8 cellular contexts compared by ENCODE assay signal in the genomic region with DNA sequence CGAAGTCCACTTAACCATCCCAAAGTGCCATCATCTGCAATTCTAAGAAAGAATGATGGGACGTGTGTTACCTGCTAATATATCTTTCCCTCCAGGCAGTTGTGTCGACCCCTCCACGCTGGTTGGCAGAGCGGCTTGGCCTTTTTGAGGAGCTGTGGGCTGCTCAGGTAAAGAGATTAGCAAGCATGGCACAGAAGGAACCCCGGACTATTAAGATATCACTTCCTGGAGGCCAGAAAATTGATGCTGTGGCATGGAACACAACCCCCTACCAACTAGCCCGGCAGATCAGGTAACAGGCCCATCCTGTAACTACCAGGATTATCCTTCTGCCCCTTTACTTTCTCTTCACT. TPM values are rescaled to one million over a fixed set of nuclear protein-coding genes. Genes with fewer than 3 reads are reported as not detected.
DNase-seq lines count a peak whose midpoint lies in the region; ATAC-seq and TF ChIP-seq lines count a peak whose summit lies in the region.

No MANE protein-coding gene starts in this region.

- POLR2A ChIA-PET in MCF 10A (lab: Yijun Ruan, JAX) = interaction anchor here (0.6 to 4.6 kb wide), 31 partner anchors 9 to 519 kb away, joined by 3 to 32 read pairs (median 5); a partner anchor contains a TSS

- peak overlapping the region; percentile 98 for H3K27ac Mint-ChIP-seq in stimulated activated naive CD8-positive, alpha-beta T cell treated with anti-CD3 and anti-CD28 coated beads, Interleukin-15, Interleukin-2, amounts not matched to agents 100 ng/mL and 50 ng/mL, for 24 hours
- H3K27ac Mint-ChIP-seq in MCF 10A (ENCODE audit: low read depth, unreplicated experiment) (peak overlapping the region; percentile 93), mesothelial cell of epicardium (peak overlapping the region; percentile 97)

- no peak for TF ChIP-seq CTCF in MCF 10A (IDR thresholded peaks at IDR 0.05; ENCODE audit: unreplicated experiment)
- no peak for TF ChIP-seq CTCF in mesothelial cell of epicardium (IDR thresholded peaks at IDR 0.05; ENCODE audit: unreplicated experiment)

- CTCF ChIA-PET in MCF 10A (lab: Yijun Ruan, JAX) = interaction anchor here (0.6 to 1.7 kb wide), 4 partner anchors 28 to 508 kb away, joined by 3 to 5 read pairs (median 4); a partner anchor contains a TSS

- BruUV-seq in MCF 10A (replicated peaks; lab: Mats Ljungman, UMichigan) = no TSS peak

- H3K9me3 Mint-ChIP-seq in stimulated activated naive CD8-positive, alpha-beta T cell treated with anti-CD3 and anti-CD28 coated beads, Interleukin-15, Interleukin-2, amounts not matched to agents 100 ng/mL and 50 ng/mL, for 24 hours = no peaks in the 10 kb centered on the region
- H3K9me3 Mint-ChIP-seq in MCF 10A (ENCODE audit: unreplicated experiment) = no peaks in the 10 kb centered on the region
- no peaks in the 10 kb centered on the region for H3K9me3 Mint-ChIP-seq in mesothelial cell of epicardium

- H3K27me3 Mint-ChIP-seq in stimulated activated naive CD8-positive, alpha-beta T cell treated with anti-CD3 and anti-CD28 coated beads, Interleukin-15, Interleukin-2, amounts not matched to agents 100 ng/mL and 50 ng/mL, for 24 hours = no peaks in the 10 kb centered on the region
- H3K27me3 Mint-ChIP-seq in MCF 10A (ENCODE audit: insufficient read depth, unreplicated experiment) = no peaks in the 10 kb centered on the region
- no peaks in the 10 kb centered on the region for H3K27me3 Mint-ChIP-seq in mesothelial cell of epicardium (ENCODE audit: low read depth)

- peaks cover 33% of the 10 kb centered on the region for H3K36me3 Mint-ChIP-seq in stimulated activated naive CD8-positive, alpha-beta T cell treated with anti-CD3 and anti-CD28 coated beads, Interleukin-15, Interleukin-2, amounts not matched to agents 100 ng/mL and 50 ng/mL, for 24 hours (ENCODE audit: low read depth)
- H3K36me3 Mint-ChIP-seq in MCF 10A (ENCODE audit: insufficient read depth, unreplicated experiment) (peaks cover 40% of the 10 kb centered on the region), mesothelial cell of epicardium (peaks cover 21% of the 10 kb centered on the region)

- no peak for DNase-seq in stimulated activated naive CD8-positive, alpha-beta T cell treated with anti-CD3 and anti-CD28 coated beads, Interleukin-15, Interleukin-2, amounts not matched to agents 100 U/mL and 50 U/mL, for 24 hours
- DNase-seq in MCF 10A (ENCODE audit: unreplicated experiment) = no peak
- DNase-seq in mesothelial cell of epicardium (ENCODE audit: low spot score in 2 of 2, unreplicated experiment in 2 of 2) = no peak
- DNase-seq in stimulated activated CD8-positive, alpha-beta memory T cell treated with anti-CD3 and anti-CD28 coated beads, Interleukin-4, amount 100 ng/mL, for 48 hours = no peak
- no peak for DNase-seq in NCI-H345 (lab: John Stamatoyannopoulos, UW)
- DNase-seq in effector CD8-positive, alpha-beta T cell (lab: John Stamatoyannopoulos, UW) = no peak

- peak overlapping the region; percentile 93 for H3K4me3 Mint-ChIP-seq in stimulated activated naive CD8-positive, alpha-beta T cell treated with anti-CD3 and anti-CD28 coated beads, Interleukin-15, Interleukin-2, amounts not matched to agents 100 ng/mL and 50 ng/mL, for 24 hours
- H3K4me3 Mint-ChIP-seq in MCF 10A (ENCODE audit: unreplicated experiment) (peak overlapping the region; percentile 99), mesothelial cell of epicardium (peak overlapping the region; percentile 93)

- no peak for ATAC-seq in stimulated activated naive CD8-positive, alpha-beta T cell treated with anti-CD3 and anti-CD28 coated beads, Interleukin-15, Interleukin-2, amounts not matched to agents 100 U/mL and 50 U/mL, for 24 hours
- no peak for ATAC-seq in GM18870 (IDR thresholded peaks at IDR 0.05; ENCODE audit: unreplicated experiment)

- H3K4me1 Mint-ChIP-seq in stimulated activated naive CD8-positive, alpha-beta T cell treated with anti-CD3 and anti-CD28 coated beads, Interleukin-15, Interleukin-2, amounts not matched to agents 100 ng/mL and 50 ng/mL, for 24 hours (ENCODE audit: low read depth) = peaks cover 23% of the 10 kb centered on the region
- H3K4me1 Mint-ChIP-seq in MCF 10A (ENCODE audit: insufficient read depth, unreplicated experiment) (peaks cover 14% of the 10 kb centered on the region), mesothelial cell of epicardium (peaks cover 10% of the 10 kb centered on the region)

- intact Hi-C loops in MCF 10A (cut with micrococcal nuclease) = loop anchor here (10.0 kb wide), 1 partner anchor 327 kb away; no protein-coding TSS in a partner anchor

RNA-seq across cellular contexts. Expression of a gene that starts 0.5 kb away (rescaled TPM):
- total RNA-seq in MCF 10A (2022) (43.1 and 65.3 TPM in 2 replicates), mesothelial cell of epicardium (31.7 to 33.3 TPM (median 32.6 TPM) in 3 replicates)

RNA-seq across cellular contexts. Expression of a gene that starts 20.2 kb away (rescaled TPM):
- total RNA-seq in MCF 10A (2022) = 1.7 and 3.2 TPM in 2 replicates
- 4.9 to 5.0 TPM (median 4.9 TPM) in 3 replicates for total RNA-seq in mesothelial cell of epicardium

RNA-seq across cellular contexts. Expression of a gene that starts 27.8 kb away (rescaled TPM):
- total RNA-seq in MCF 10A (2022) = not detected in 2 replicates
- total RNA-seq in mesothelial cell of epicardium = 1.2 to 1.9 TPM (median 1.7 TPM) in 3 replicates
